ENCODE assay signal across 24 cellular contexts in the genomic region with DNA sequence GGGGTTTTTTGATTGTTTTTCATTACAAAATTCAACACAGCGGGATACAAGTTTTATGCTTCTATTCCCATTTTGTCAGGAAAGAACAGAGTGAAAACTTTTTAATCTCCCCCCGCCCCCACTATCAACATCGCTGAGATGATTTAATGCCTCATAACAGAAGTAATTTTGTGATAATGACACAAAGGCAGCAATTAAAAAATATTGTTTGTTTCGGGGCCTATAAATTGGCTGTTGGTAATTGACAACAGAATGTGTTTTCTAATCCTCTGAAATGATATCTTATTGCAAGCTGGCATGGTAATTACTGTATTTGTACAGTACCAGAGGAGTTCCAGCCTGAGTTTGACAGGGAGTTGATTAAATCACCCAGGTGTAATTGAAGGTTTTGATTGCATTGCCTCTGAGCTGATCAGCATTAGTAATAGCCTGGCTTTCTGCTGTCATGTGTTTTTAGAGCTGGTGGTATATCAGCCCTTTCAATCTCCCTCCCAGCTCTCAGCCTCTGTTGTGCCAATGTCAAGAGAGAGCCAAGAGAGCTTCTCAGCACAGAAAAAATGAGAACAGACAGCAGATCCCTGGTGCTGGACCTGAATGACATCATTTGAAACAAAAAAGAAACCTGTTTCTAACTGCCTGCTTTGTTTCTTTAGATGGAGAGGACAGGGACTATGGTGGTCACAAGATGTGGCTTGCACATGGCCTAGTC.
DNase-seq lines count a peak whose midpoint lies in the region; FAIRE-seq and TF ChIP-seq lines count a peak whose summit lies in the region.
"Had no signal": no experiment of that assay in that cellular context is flagged by ENCODE, and none has a peak within 500 bp of the region (broad histone marks: within the 10 kb centered on the region; RNA-seq: fewer than 3 reads in every experiment).

No MANE protein-coding gene starts in this region.

- no peak overlapping the region for H3K4me2 ChIP-seq in SK-N-SH
- H3K4me2 ChIP-seq in neural cell (ENCODE audit: low read length) = no peak overlapping the region
- H3K4me2 ChIP-seq: neural progenitor cell had no signal

- H3K4me3 ChIP-seq in SK-N-SH (ENCODE audit: low read depth in 2 of 2, low read length in 1 of 2) (no peak overlapping the region), neural cell (ENCODE audit: low read length) (no peak overlapping the region)
- H3K4me3 ChIP-seq: cardiac muscle cell, gastrocnemius medialis, lung, neural progenitor cell, SK-N-MC, tibial nerve had no signal

- 36% methylated on average over 4 of the region's 4 CpGs for WGBS in SK-N-SH (ENCODE audit: low lambda C conversion rate)

- H3K9ac ChIP-seq in SK-N-SH = no peak overlapping the region
- H3K9ac ChIP-seq in neural cell (ENCODE audit: low read length) = no peak overlapping the region
- H3K9ac ChIP-seq: neural progenitor cell had no signal

- TF ChIP-seq RAD21 in SK-N-SH (IDR thresholded peaks at IDR 0.05; ENCODE audit: low read length) = peak; percentile 35; the same call in 1 of the 2 replicates
- TF ChIP-seq RAD21 in neural cell (conservative IDR thresholded peaks at IDR 0.05) = no peak

- H3K4me1 ChIP-seq in SK-N-SH (ENCODE audit: control insufficient read depth in 1 of 2, insufficient read depth in 2 of 2, low read depth in 1 of 2, low read length in 1 of 2) = peaks cover 0 to 6% of the 10 kb centered on the region in 2 experiments; a peak in 2 of 4 replicates
- H3K4me1 ChIP-seq: gastrocnemius medialis, tibial nerve had no signal

- H3K9me2 ChIP-seq in SK-N-SH (no peaks in the 10 kb centered on the region), neural cell (ENCODE audit: insufficient read depth, low read length) (no peaks in the 10 kb centered on the region)

- no peak overlapping the region for H2AFZ ChIP-seq in SK-N-SH (ENCODE audit: low read depth)
- H2AFZ ChIP-seq in neural cell (ENCODE audit: low read depth, low read length) = no peak overlapping the region

- H3K27ac ChIP-seq in SK-N-SH (ENCODE audit: low read depth in 2 of 2, low read length in 1 of 2) (peak overlapping the region in 1 of 2 experiments; percentile 93; a peak in 2 of 4 replicates), neural cell (ENCODE audit: low read length) (no peak overlapping the region)
- H3K27ac ChIP-seq: cardiac muscle cell, gastrocnemius medialis, neural progenitor cell, SK-N-MC had no signal

- no peaks in the 10 kb centered on the region; the same call in 1 of the 2 replicates for H3K27me3 ChIP-seq in SK-N-SH (ENCODE audit: insufficient read depth)
- H3K27me3 ChIP-seq in neural cell (ENCODE audit: insufficient read depth, low read depth, low read length) = no peaks in the 10 kb centered on the region
- H3K27me3 ChIP-seq: cardiac muscle cell, gastrocnemius medialis, neural progenitor cell, tibial nerve had no signal

- H3F3A ChIP-seq in SK-N-SH (replicated peaks; ENCODE audit: insufficient read depth) = no peaks in the 10 kb centered on the region
- no peaks in the 10 kb centered on the region for H3F3A ChIP-seq in neural cell (ENCODE audit: insufficient read depth, low read length, poor library complexity, severe bottlenecking)

- CTCF ChIA-PET in SK-N-SH (lab: Yijun Ruan, JAX) = interaction anchor here (1.0 to 3.7 kb wide), 6 partner anchors 13 to 457 kb away, joined by 3 to 13 read pairs (median 3); no protein-coding TSS in a partner anchor

- H3K9me3 ChIP-seq in SK-N-SH (no peaks in the 10 kb centered on the region), neural cell (ENCODE audit: low read length) (no peaks in the 10 kb centered on the region)
- H3K9me3 ChIP-seq: gastrocnemius medialis, tibial nerve had no signal

- TF ChIP-seq EP300 in SK-N-SH (IDR thresholded peaks at IDR 0.05; ENCODE audit: borderline replicate concordance in 1 of 2, low read depth in 1 of 2, low read length in 1 of 2) = peak in 1 of 2 experiments; percentile 90; a peak in 2 of 4 replicates
- peak; percentile 17 for TF ChIP-seq EP300 in neural cell (conservative IDR thresholded peaks at IDR 0.05; ENCODE audit: poor library complexity, severe bottlenecking)

- TF ChIP-seq POLR2A in GM12892 (IDR thresholded peaks at IDR 0.05; ENCODE audit: low read depth, low read length) = no peak

- no peaks in the 10 kb centered on the region for H4K20me1 ChIP-seq in SK-N-SH (ENCODE audit: insufficient read depth)
- H4K20me1 ChIP-seq in neural cell (ENCODE audit: insufficient read depth) = no peaks in the 10 kb centered on the region

- H3K79me2 ChIP-seq in SK-N-SH (ENCODE audit: insufficient read depth) = no peaks in the 10 kb centered on the region
- H3K79me2 ChIP-seq in neural cell (replicated peaks; ENCODE audit: insufficient read depth, low read length) = no peaks in the 10 kb centered on the region

- no peak for FAIRE-seq in GM12892 (lab: Jason Lieb, UNC)
- FAIRE-seq: keratinocyte had no signal

- no peak for TF ChIP-seq CTCF in SK-N-SH (IDR thresholded peaks at IDR 0.05)
- no peak for TF ChIP-seq CTCF in neural cell (IDR thresholded peaks at IDR 0.05; ENCODE audit: poor library complexity, severe bottlenecking)

- POLR2A ChIA-PET in SK-N-SH (lab: Yijun Ruan, JAX) = interaction anchor here (1.0 kb wide), 1 partner anchor 293 kb away, joined by 9 read pairs; a partner anchor contains a TSS

- H3K36me3 ChIP-seq in SK-N-SH (replicated peaks in 1 of 2; ENCODE audit: control insufficient read depth in 1 of 2, insufficient read depth in 2 of 2, low read length in 1 of 2) (no peaks in the 10 kb centered on the region), neural cell (ENCODE audit: insufficient read depth, low read length) (no peaks in the 10 kb centered on the region)
- H3K36me3 ChIP-seq: cardiac muscle cell, gastrocnemius medialis, neural progenitor cell, tibial nerve had no signal

- peak in 2 of 3 experiments; percentile 82 to 98 for DNase-seq in NCI-H1417 (lab: John Stamatoyannopoulos, UW)
- peak; percentile 66 for DNase-seq in NCI-H2171 treated with DMSO at 0.1 percent for 48 hours (lab: John Stamatoyannopoulos, UW)
- peak; percentile 55 for DNase-seq in SK-N-SH
- DNase-seq in activated naive CD4-positive, alpha-beta T cell treated with anti-CD3 and anti-CD28 coated beads, Interleukin-2, amount 50 U/mL, for 16 hours = no peak
- DNase-seq in GM12892 (ENCODE audit: insufficient read length) = no peak
- no peak for DNase-seq in kidney tubule cell (ENCODE audit: low spot score)
- DNase-seq: activated CD4-positive, alpha-beta T cell treated with anti-CD3 and anti-CD28 coated beads, Interleukin-2, amount 10 ng/mL, durations not matched to agents 7 days and 5 days; activated CD8-positive, alpha-beta memory T cell treated with anti-CD3 and anti-CD28 coated beads, Interleukin-2, amount 10 ng/mL, durations not matched to agents 7 days and 5 days; activated naive CD4-positive, alpha-beta T cell treated with anti-CD3 and anti-CD28 coated beads for 36 hours; activated T-cell treated with anti-CD3 and anti-CD28 coated beads, Interleukin-2, amount 50 U/mL, for 72 hours; amygdala; cortex of kidney; gastrocnemius medialis; NCI-H187 treated with DMSO at 0.1 percent for 48 hours; NCI-H510A; RPMI8226; stimulated activated CD8-positive, alpha-beta memory T cell treated with anti-CD3 and anti-CD28 coated beads, Interleukin-4, amount 100 ng/mL, for 48 hours had no signal

TF ChIP-seq in SK-N-SH, 30 proteins besides CTCF, POLR2A, EP300 and RAD21:
- no peak for TF ChIP-seq TAF1 (IDR thresholded peaks at IDR 0.05; ENCODE audit: borderline replicate concordance, low read depth, low read length)
- TF ChIP-seq, protein P1, sequence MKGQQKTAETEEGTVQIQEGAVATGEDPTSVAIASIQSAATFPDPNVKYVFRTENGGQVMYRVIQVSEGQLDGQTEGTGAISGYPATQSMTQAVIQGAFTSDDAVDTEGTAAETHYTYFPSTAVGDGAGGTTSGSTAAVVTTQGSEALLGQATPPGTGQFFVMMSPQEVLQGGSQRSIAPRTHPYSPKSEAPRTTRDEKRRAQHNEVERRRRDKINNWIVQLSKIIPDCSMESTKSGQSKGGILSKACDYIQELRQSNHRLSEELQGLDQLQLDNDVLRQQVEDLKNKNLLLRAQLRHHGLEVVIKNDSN (IDR thresholded peaks at IDR 0.05; ENCODE audit: borderline replicate concordance, low read depth) = no peak
- TF ChIP-seq GATA2 (CRISPR knock-in tag; IDR thresholded peaks at IDR 0.05) = peak; percentile 96
- no peak for TF ChIP-seq FOXM1 (IDR thresholded peaks at IDR 0.05; ENCODE audit: low read depth)
- TF ChIP-seq MXI1 (IDR thresholded peaks at IDR 0.05; ENCODE audit: low read depth, low read length) = peak; percentile 32; the same call in 1 of the 2 replicates
- TF ChIP-seq RCOR1 (IDR thresholded peaks at IDR 0.05; ENCODE audit: low read length) = peak; percentile 79; the same call in 1 of the 2 replicates
- peak; percentile 83 for TF ChIP-seq FOXJ3 (CRISPR knock-in tag; IDR thresholded peaks at IDR 0.05)

TF ChIP-seq in neural cell, 6 proteins besides CTCF, POLR2A, EP300 and RAD21:
- TF ChIP-seq POLR2AphosphoS5 (IDR thresholded peaks at IDR 0.05) (peak; percentile 29), EZH2 (IDR thresholded peaks at IDR 0.05; ENCODE audit: borderline replicate concordance, insufficient read depth, low read length, poor library complexity, severe bottlenecking) (no peak), TAF1 (IDR thresholded peaks at IDR 0.05; ENCODE audit: low read depth) (no peak)

Comparison
In these comparisons a context has a peak if more than half of its experiments do, and no peak if none do; other contexts are left out.
1. DNase-seq: peak in NCI-H1417 (2 of 3), NCI-H2171 treated with DMSO at 0.1 percent for 48 hours (single experiment) and SK-N-SH (single experiment); none in activated naive CD4-positive, alpha-beta T cell treated with anti-CD3 and anti-CD28 coated beads, Interleukin-2, amount 50 U/mL, for 16 hours (single experiment), GM12892 (single experiment) and kidney tubule cell (single experiment).